ENCODE assay signal across 1 cellular context in genomic region chr20:62824476-62825287, GRCh38.
TF ChIP-seq lines count a peak whose summit lies in the region.

No MANE protein-coding gene starts in this region.

TF ChIP-seq in HepG2, 621 proteins besides CTCF, POLR2A, EP300 and RAD21 (continued from another document and continues in another):
- TF ChIP-seq FOXC1 (CRISPR knock-in tag; IDR thresholded peaks at IDR 0.05; ENCODE audit: borderline replicate concordance): peak; percentile 66; the same call in 1 of the 2 replicates
- no peak for TF ChIP-seq SIX1 (CRISPR knock-in tag; IDR thresholded peaks at IDR 0.05; ENCODE audit: borderline replicate concordance)
- peak; percentile 78 for TF ChIP-seq DPF2 (CRISPR knock-in tag; IDR thresholded peaks at IDR 0.05; ENCODE audit: borderline replicate concordance, low read depth)
- peak; percentile 84 for TF ChIP-seq RXRA (CRISPR knock-in tag; IDR thresholded peaks at IDR 0.05)
- TF ChIP-seq RARA (CRISPR knock-in tag; IDR thresholded peaks at IDR 0.05): peak; percentile 80
- TF ChIP-seq ZBTB33 (CRISPR knock-in tag; IDR thresholded peaks at IDR 0.05): peak; percentile 79; the same call in 1 of the 2 replicates
- TF ChIP-seq, protein P1, sequence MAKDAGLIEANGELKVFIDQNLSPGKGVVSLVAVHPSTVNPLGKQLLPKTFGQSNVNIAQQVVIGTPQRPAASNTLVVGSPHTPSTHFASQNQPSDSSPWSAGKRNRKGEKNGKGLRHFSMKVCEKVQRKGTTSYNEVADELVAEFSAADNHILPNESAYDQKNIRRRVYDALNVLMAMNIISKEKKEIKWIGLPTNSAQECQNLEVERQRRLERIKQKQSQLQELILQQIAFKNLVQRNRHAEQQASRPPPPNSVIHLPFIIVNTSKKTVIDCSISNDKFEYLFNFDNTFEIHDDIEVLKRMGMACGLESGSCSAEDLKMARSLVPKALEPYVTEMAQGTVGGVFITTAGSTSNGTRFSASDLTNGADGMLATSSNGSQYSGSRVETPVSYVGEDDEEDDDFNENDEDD (CRISPR knock-in tag; IDR thresholded peaks at IDR 0.05; ENCODE audit: borderline replicate concordance): no peak
- no peak for TF ChIP-seq ZNF75D (CRISPR knock-in tag; IDR thresholded peaks at IDR 0.05; ENCODE audit: borderline replicate concordance)
- TF ChIP-seq PRDM4 (CRISPR knock-in tag; IDR thresholded peaks at IDR 0.05; ENCODE audit: borderline replicate concordance): no peak
- TF ChIP-seq, protein P2, sequence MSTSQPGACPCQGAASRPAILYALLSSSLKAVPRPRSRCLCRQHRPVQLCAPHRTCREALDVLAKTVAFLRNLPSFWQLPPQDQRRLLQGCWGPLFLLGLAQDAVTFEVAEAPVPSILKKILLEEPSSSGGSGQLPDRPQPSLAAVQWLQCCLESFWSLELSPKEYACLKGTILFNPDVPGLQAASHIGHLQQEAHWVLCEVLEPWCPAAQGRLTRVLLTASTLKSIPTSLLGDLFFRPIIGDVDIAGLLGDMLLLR (CRISPR knock-in tag; IDR thresholded peaks at IDR 0.05): peak; percentile 82
- peak; percentile 90; the same call in 1 of the 2 replicates for TF ChIP-seq ZBTB7A (CRISPR knock-in tag; IDR thresholded peaks at IDR 0.05)
- no peak for TF ChIP-seq ZEB1 (IDR thresholded peaks at IDR 0.05; ENCODE audit: insufficient replicate concordance, low read depth)
- no peak for TF ChIP-seq ONECUT2 (CRISPR knock-in tag; IDR thresholded peaks at IDR 0.05)
- 0 out of 2 replicates have a peak, but pooled peaks have one; percentile 38 for TF ChIP-seq DMAP1 (CRISPR knock-in tag; IDR thresholded peaks at IDR 0.05)
- TF ChIP-seq GRHL1 (CRISPR knock-in tag; conservative IDR thresholded peaks at IDR 0.05): no peak
- peak; percentile 42; the same call in 1 of the 2 replicates for TF ChIP-seq KDM5B (CRISPR knock-in tag; IDR thresholded peaks at IDR 0.05; ENCODE audit: borderline replicate concordance)
- TF ChIP-seq HMG20A (CRISPR knock-in tag; IDR thresholded peaks at IDR 0.05; ENCODE audit: borderline replicate concordance): no peak
- TF ChIP-seq SAFB2 (CRISPR knock-in tag; IDR thresholded peaks at IDR 0.05; ENCODE audit: borderline replicate concordance, low read depth): peak; percentile 84; the same call in 1 of the 2 replicates
- no peak for TF ChIP-seq ZNF101 (CRISPR knock-in tag; IDR thresholded peaks at IDR 0.05; ENCODE audit: borderline replicate concordance, low read depth)
- TF ChIP-seq SP2 (CRISPR knock-in tag; IDR thresholded peaks at IDR 0.05): no peak
- TF ChIP-seq HIVEP1 (CRISPR knock-in tag; IDR thresholded peaks at IDR 0.05): peak; percentile 62; the same call in 1 of the 2 replicates
- no peak for TF ChIP-seq RORA (CRISPR knock-in tag; IDR thresholded peaks at IDR 0.05)
- TF ChIP-seq ASH2L (IDR thresholded peaks at IDR 0.05; ENCODE audit: insufficient read length, low read depth, low read length): no peak
- TF ChIP-seq SIN3A (IDR thresholded peaks at IDR 0.05; ENCODE audit: borderline replicate concordance, low read depth, low read length): 0 out of 2 replicates have a peak, but pooled peaks have one; percentile 14
- TF ChIP-seq ZNF563 (CRISPR knock-in tag; IDR thresholded peaks at IDR 0.05): no peak
- TF ChIP-seq, protein P3, sequence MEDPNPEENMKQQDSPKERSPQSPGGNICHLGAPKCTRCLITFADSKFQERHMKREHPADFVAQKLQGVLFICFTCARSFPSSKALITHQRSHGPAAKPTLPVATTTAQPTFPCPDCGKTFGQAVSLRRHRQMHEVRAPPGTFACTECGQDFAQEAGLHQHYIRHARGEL (CRISPR knock-in tag; IDR thresholded peaks at IDR 0.05): no peak
- TF ChIP-seq ZNF432 (CRISPR knock-in tag; IDR thresholded peaks at IDR 0.05; ENCODE audit: borderline replicate concordance): no peak
- 0 out of 2 replicates have a peak, but pooled peaks have one; percentile 20 for TF ChIP-seq ZNF660 (CRISPR knock-in tag; IDR thresholded peaks at IDR 0.05; ENCODE audit: borderline replicate concordance, low read depth)
- 0 out of 2 replicates have a peak, but pooled peaks have one; percentile 6 for TF ChIP-seq SOX5 (CRISPR knock-in tag; IDR thresholded peaks at IDR 0.05; ENCODE audit: borderline replicate concordance)
- no peak for TF ChIP-seq REST (IDR thresholded peaks at IDR 0.05; ENCODE audit: borderline replicate concordance in 1 of 2, low read depth in 1 of 2, low read length in 2 of 2)
- peak; percentile 45; the same call in 1 of the 2 replicates for TF ChIP-seq ZFX (CRISPR knock-in tag; IDR thresholded peaks at IDR 0.05; ENCODE audit: low read depth)
- TF ChIP-seq CENPT (CRISPR knock-in tag; IDR thresholded peaks at IDR 0.05; ENCODE audit: low read depth): no peak
- no peak for TF ChIP-seq ETV6 (CRISPR knock-in tag; conservative IDR thresholded peaks at IDR 0.05)
- 0 out of 2 replicates have a peak, but pooled peaks have one; percentile 59 for TF ChIP-seq ZKSCAN5 (CRISPR knock-in tag; IDR thresholded peaks at IDR 0.05)
- TF ChIP-seq ZNF430 (CRISPR knock-in tag; IDR thresholded peaks at IDR 0.05): peak; percentile 72; the same call in 1 of the 2 replicates
- no peak for TF ChIP-seq IRF9 (CRISPR knock-in tag; IDR thresholded peaks at IDR 0.05; ENCODE audit: borderline replicate concordance)
- TF ChIP-seq CAMTA2 (CRISPR knock-in tag; IDR thresholded peaks at IDR 0.05; ENCODE audit: borderline replicate concordance): no peak
- TF ChIP-seq, protein P4, sequence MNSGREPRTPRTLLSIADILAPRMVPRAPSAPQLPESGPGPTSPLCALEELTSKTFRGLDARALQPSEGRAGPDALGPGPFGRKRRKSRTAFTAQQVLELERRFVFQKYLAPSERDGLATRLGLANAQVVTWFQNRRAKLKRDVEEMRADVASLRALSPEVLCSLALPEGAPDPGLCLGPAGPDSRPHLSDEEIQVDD (CRISPR knock-in tag; IDR thresholded peaks at IDR 0.05; ENCODE audit: borderline replicate concordance): peak; percentile 43; the same call in 1 of the 2 replicates
- TF ChIP-seq ZGPAT (CRISPR knock-in tag; IDR thresholded peaks at IDR 0.05): peak; percentile 13; the same call in 1 of the 2 replicates
- TF ChIP-seq, protein P5, sequence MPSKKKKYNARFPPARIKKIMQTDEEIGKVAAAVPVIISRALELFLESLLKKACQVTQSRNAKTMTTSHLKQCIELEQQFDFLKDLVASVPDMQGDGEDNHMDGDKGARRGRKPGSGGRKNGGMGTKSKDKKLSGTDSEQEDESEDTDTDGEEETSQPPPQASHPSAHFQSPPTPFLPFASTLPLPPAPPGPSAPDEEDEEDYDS (CRISPR knock-in tag; IDR thresholded peaks at IDR 0.05): no peak
- TF ChIP-seq SNAPC2 (CRISPR knock-in tag; IDR thresholded peaks at IDR 0.05): no peak
- no peak for TF ChIP-seq SUZ12 (IDR thresholded peaks at IDR 0.05; ENCODE audit: low read depth, low read length)
- TF ChIP-seq MYNN (CRISPR knock-in tag; IDR thresholded peaks at IDR 0.05; ENCODE audit: low read depth): no peak
- TF ChIP-seq, protein P6, sequence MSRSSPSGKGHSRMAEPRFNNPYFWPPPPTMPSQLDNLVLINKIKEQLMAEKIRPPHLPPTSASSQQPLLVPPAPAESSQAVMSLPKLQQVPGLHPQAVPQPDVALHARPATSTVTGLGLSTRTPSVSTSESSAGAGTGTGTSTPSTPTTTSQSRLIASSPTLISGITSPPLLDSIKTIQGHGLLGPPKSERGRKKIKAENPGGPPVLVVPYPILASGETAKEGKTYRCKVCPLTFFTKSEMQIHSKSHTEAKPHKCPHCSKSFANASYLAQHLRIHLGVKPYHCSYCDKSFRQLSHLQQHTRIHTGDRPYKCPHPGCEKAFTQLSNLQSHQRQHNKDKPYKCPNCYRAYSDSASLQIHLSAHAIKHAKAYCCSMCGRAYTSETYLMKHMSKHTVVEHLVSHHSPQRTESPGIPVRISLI (CRISPR knock-in tag; IDR thresholded peaks at IDR 0.05; ENCODE audit: borderline replicate concordance): no peak
- no peak for TF ChIP-seq TP53 (CRISPR knock-in tag; conservative IDR thresholded peaks at IDR 0.05)
- TF ChIP-seq ZZZ3 (CRISPR knock-in tag; IDR thresholded peaks at IDR 0.05; ENCODE audit: borderline replicate concordance): peak; percentile 62; the same call in 1 of the 2 replicates
- TF ChIP-seq NPAS2 (CRISPR knock-in tag; IDR thresholded peaks at IDR 0.05; ENCODE audit: borderline replicate concordance): no peak
